In genomic region chr14:92886337-92886736, GRCh38 we compare ENCODE assay signal across 27 cellular contexts. TPM values are rescaled to one million over a fixed set of nuclear protein-coding genes. Genes with fewer than 3 reads are reported as not detected.
DNase-seq lines count a peak whose midpoint lies in the region; ATAC-seq, FAIRE-seq and TF ChIP-seq lines count a peak whose summit lies in the region.
"Had no signal": no experiment of that assay in that cellular context is flagged by ENCODE, and none has a peak within 500 bp of the region (broad histone marks: within the 10 kb centered on the region; RNA-seq: fewer than 3 reads in every experiment).

No MANE protein-coding gene starts in this region.

- no peak for TF ChIP-seq EP300 in upper lobe of left lung (IDR thresholded peaks at IDR 0.05)

- FAIRE-seq in D721Med (lab: Jason Lieb, UNC): peak; percentile 94

- WGBS in upper lobe of left lung, 2 donors: 57 to 60% methylated on average over 11 of the region's 11 CpGs

- in situ Hi-C loops in GM13976 (cut with MboI; ENCODE audit: low sequenced_read_pairs, unreplicated experiment): no loop called here

- TF ChIP-seq POLR2A in upper lobe of left lung (IDR thresholded peaks at IDR 0.05): no peak

- H3K4me1 ChIP-seq in upper lobe of left lung: no peaks in the 10 kb centered on the region
- no peaks in the 10 kb centered on the region for H3K4me1 ChIP-seq in right atrium auricular region
- H3K4me1 ChIP-seq: Peyer's patch, right lobe of liver, SJSA1 had no signal

- TF ChIP-seq CTCF in D721Med (IDR thresholded peaks at IDR 0.05; ENCODE audit: insufficient read depth, missing control alignments): no peak
- no peak for TF ChIP-seq CTCF in WERI-Rb-1 (IDR thresholded peaks at IDR 0.05; ENCODE audit: low read depth, low read length)
- no peak for TF ChIP-seq CTCF in upper lobe of left lung (IDR thresholded peaks at IDR 0.05)
- no peak for TF ChIP-seq CTCF in right atrium auricular region (IDR thresholded peaks at IDR 0.05)
- TF ChIP-seq CTCF in GM13976 (IDR thresholded peaks at IDR 0.05; ENCODE audit: borderline replicate concordance, control extremely low read depth, extremely low read depth, insufficient read depth, missing control alignments): no peak

- H3K9me3 ChIP-seq in WERI-Rb-1 (ENCODE audit: severe bottlenecking): peaks cover 7% of the 10 kb centered on the region
- no peaks in the 10 kb centered on the region for H3K9me3 ChIP-seq in upper lobe of left lung
- no peaks in the 10 kb centered on the region for H3K9me3 ChIP-seq in right atrium auricular region
- H3K9me3 ChIP-seq: ovary, Peyer's patch, right lobe of liver, SJSA1 had no signal

- peak overlapping the region; percentile 91 for H3K27ac ChIP-seq in WERI-Rb-1
- no peak overlapping the region for H3K27ac ChIP-seq in upper lobe of left lung
- no peak overlapping the region for H3K27ac ChIP-seq in right atrium auricular region
- H3K27ac ChIP-seq: cardiac muscle cell, epithelial cell of prostate, ovary, Peyer's patch, right lobe of liver, SJSA1 had no signal

- no peak overlapping the region for H3K4me3 ChIP-seq in WERI-Rb-1 (ENCODE audit: low read depth, low read length)
- no peak overlapping the region for H3K4me3 ChIP-seq in upper lobe of left lung
- H3K4me3 ChIP-seq in right atrium auricular region: no peak overlapping the region
- H3K4me3 ChIP-seq: cardiac muscle cell, ovary, Peyer's patch, right lobe of liver, SJSA1 had no signal

- H3K27me3 ChIP-seq in WERI-Rb-1 (ENCODE audit: insufficient read depth, low read depth, severe bottlenecking) (no peaks in the 10 kb centered on the region), upper lobe of left lung (no peaks in the 10 kb centered on the region), right atrium auricular region (no peaks in the 10 kb centered on the region)
- H3K27me3 ChIP-seq: cardiac muscle cell, ovary, Peyer's patch, right lobe of liver, SJSA1 had no signal

- no peak for ATAC-seq in upper lobe of left lung (ENCODE audit: low FRiP score in 2 of 2)
- no peak for ATAC-seq in HG02870 (IDR thresholded peaks at IDR 0.05; ENCODE audit: unreplicated experiment)
- ATAC-seq: activated CD8-positive, alpha-beta memory T cell treated with anti-CD3 and anti-CD28 coated beads, Interleukin-2, amount 10 ng/mL, durations not matched to agents 7 days and 5 days; left ventricle myocardium superior; natural killer cell; right lobe of liver had no signal

- H3K36me3 ChIP-seq in WERI-Rb-1: no peaks in the 10 kb centered on the region
- H3K36me3 ChIP-seq in upper lobe of left lung: no peaks in the 10 kb centered on the region
- no peaks in the 10 kb centered on the region for H3K36me3 ChIP-seq in right atrium auricular region
- H3K36me3 ChIP-seq: cardiac muscle cell, ovary, Peyer's patch, right lobe of liver, SJSA1 had no signal

- DNase-seq in D721Med (ENCODE audit: insufficient read length, low spot score): peak; percentile 49
- peak; percentile 92 for DNase-seq in NCI-H1436 (lab: John Stamatoyannopoulos, UW)
- DNase-seq in NCI-H345 treated with DMSO at 0.1 percent for 48 hours (lab: John Stamatoyannopoulos, UW; ENCODE audit: unreplicated experiment): peak; percentile 47
- DNase-seq in WERI-Rb-1: peak; percentile 90
- no peak for DNase-seq in upper lobe of left lung
- DNase-seq in right atrium auricular region (ENCODE audit: low spot score): no peak
- no peak for DNase-seq in GM13976 (ENCODE audit: low spot score)
- DNase-seq: activated CD4-positive, alpha-beta T cell treated with anti-CD3 and anti-CD28 coated beads, Interleukin-2, amount 10 ng/mL, durations not matched to agents 24 days and 14 days; activated CD8-positive, alpha-beta memory T cell treated with anti-CD3 and anti-CD28 coated beads, Interleukin-2, amount 10 ng/mL, durations not matched to agents 7 days and 5 days; activated naive CD4-positive, alpha-beta T cell treated with anti-CD3 and anti-CD28 coated beads, Interleukin-2, amount 50 U/mL, for 16 hours; C1 segment of cervical spinal cord; GF-D8; H9; IMR-90; left ventricle myocardium superior; midbrain; natural killer cell; NCI-H2171; ovary; Peyer's patch; right lobe of liver; T-helper 2 cell had no signal

RNA-seq across cellular contexts. Expression of gene CHGA, which starts 36.6 kb away (rescaled TPM):
- total RNA-seq in upper lobe of left lung (under 1 TPM in 2 of 6 donors, not detected in 4; 0.46 to 0.81 TPM), right atrium auricular region (not detected)
- total RNA-seq: activated CD4-positive, alpha-beta T cell treated with anti-CD3 and anti-CD28 coated beads, Interleukin-2, amount 10 ng/mL, durations not matched to agents 24 days and 14 days; activated CD8-positive, alpha-beta memory T cell treated with anti-CD3 and anti-CD28 coated beads, Interleukin-2, amount 10 ng/mL, durations not matched to agents 7 days and 5 days; cardiac muscle cell; dermis microvascular lymphatic vessel endothelial cell; IMR-90; left ventricle myocardium superior; natural killer cell; SJSA1 had no signal

Comparison
In these comparisons a context has a peak if more than half of its experiments do, and no peak if none do; other contexts are left out.
1. DNase-seq: peak in D721Med (single experiment), NCI-H1436 (single experiment), NCI-H345 treated with DMSO at 0.1 percent for 48 hours (single experiment) and WERI-Rb-1 (single experiment); none in upper lobe of left lung (0 of 2), right atrium auricular region (single experiment) and GM13976 (single experiment).